3 cellular contexts compared by ENCODE assay signal in the genomic region with DNA sequence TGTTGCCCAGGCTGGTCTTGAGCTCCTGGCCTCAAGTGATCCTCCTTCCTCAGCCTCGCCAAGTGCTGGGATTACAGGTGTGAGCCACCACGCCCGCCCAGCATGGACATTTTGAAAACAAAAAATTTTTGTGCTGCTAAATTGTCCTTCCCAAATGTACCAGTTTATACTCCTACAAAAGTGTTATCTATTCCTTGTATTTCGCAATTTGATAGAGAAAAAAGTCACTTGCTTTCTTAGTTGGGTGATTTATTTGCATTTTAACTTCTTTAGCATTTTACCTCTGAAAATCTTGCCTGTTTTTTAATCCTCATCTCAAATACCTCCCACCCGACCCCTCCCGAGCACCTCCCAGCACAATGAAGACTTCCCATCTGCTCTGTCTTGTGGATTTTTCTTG.
TF ChIP-seq lines count a peak whose summit lies in the region.

No MANE protein-coding gene starts in this region.

TF ChIP-seq in Ishikawa, 13 proteins besides CTCF, POLR2A, EP300 and RAD21 (continued from another document):
- TF ChIP-seq ZBTB7A (IDR thresholded peaks at IDR 0.05; ENCODE audit: low read depth) (no peak), CEBPB (IDR thresholded peaks at IDR 0.05) (peak; percentile 14; the same call in 1 of the 2 replicates), YY1 (IDR thresholded peaks at IDR 0.05; ENCODE audit: low read depth) (no peak), TAF1 (IDR thresholded peaks at IDR 0.05; ENCODE audit: low read depth) (no peak), NFIC (IDR thresholded peaks at IDR 0.05) (no peak), FOXM1 (IDR thresholded peaks at IDR 0.05; ENCODE audit: borderline replicate concordance, low read depth) (no peak)

TF ChIP-seq in K562, 482 proteins besides CTCF, POLR2A, EP300 and RAD21 (continued from another document):
- TF ChIP-seq, protein P1, sequence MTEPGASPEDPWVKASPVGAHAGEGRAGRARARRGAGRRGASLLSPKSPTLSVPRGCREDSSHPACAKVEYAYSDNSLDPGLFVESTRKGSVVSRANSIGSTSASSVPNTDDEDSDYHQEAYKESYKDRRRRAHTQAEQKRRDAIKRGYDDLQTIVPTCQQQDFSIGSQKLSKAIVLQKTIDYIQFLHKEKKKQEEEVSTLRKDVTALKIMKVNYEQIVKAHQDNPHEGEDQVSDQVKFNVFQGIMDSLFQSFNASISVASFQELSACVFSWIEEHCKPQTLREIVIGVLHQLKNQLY (CRISPR knock-in tag; conservative IDR thresholded peaks at IDR 0.05): no peak
- TF ChIP-seq DACH1 (IDR thresholded peaks at IDR 0.05; ENCODE audit: partially characterized antibody): no peak
- TF ChIP-seq, protein P2, sequence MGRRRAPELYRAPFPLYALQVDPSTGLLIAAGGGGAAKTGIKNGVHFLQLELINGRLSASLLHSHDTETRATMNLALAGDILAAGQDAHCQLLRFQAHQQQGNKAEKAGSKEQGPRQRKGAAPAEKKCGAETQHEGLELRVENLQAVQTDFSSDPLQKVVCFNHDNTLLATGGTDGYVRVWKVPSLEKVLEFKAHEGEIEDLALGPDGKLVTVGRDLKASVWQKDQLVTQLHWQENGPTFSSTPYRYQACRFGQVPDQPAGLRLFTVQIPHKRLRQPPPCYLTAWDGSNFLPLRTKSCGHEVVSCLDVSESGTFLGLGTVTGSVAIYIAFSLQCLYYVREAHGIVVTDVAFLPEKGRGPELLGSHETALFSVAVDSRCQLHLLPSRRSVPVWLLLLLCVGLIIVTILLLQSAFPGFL (CRISPR knock-in tag; IDR thresholded peaks at IDR 0.05): no peak
- no peak for TF ChIP-seq CEBPG (CRISPR knock-in tag; IDR thresholded peaks at IDR 0.05)
- peak in 1 of 2 experiments; percentile 50; a peak in 2 of 4 replicates for TF ChIP-seq CEBPG (tag; conservative IDR thresholded peaks at IDR 0.05 in 1 of 2, IDR thresholded peaks at IDR 0.05 in 1 of 2)
- no peak for TF ChIP-seq ZNF175 (CRISPR knock-in tag; IDR thresholded peaks at IDR 0.05; ENCODE audit: low read depth)

TF ChIP-seq in liver, 16 proteins besides CTCF, POLR2A, EP300 and RAD21 (continued from another document):
- TF ChIP-seq, protein P3, sequence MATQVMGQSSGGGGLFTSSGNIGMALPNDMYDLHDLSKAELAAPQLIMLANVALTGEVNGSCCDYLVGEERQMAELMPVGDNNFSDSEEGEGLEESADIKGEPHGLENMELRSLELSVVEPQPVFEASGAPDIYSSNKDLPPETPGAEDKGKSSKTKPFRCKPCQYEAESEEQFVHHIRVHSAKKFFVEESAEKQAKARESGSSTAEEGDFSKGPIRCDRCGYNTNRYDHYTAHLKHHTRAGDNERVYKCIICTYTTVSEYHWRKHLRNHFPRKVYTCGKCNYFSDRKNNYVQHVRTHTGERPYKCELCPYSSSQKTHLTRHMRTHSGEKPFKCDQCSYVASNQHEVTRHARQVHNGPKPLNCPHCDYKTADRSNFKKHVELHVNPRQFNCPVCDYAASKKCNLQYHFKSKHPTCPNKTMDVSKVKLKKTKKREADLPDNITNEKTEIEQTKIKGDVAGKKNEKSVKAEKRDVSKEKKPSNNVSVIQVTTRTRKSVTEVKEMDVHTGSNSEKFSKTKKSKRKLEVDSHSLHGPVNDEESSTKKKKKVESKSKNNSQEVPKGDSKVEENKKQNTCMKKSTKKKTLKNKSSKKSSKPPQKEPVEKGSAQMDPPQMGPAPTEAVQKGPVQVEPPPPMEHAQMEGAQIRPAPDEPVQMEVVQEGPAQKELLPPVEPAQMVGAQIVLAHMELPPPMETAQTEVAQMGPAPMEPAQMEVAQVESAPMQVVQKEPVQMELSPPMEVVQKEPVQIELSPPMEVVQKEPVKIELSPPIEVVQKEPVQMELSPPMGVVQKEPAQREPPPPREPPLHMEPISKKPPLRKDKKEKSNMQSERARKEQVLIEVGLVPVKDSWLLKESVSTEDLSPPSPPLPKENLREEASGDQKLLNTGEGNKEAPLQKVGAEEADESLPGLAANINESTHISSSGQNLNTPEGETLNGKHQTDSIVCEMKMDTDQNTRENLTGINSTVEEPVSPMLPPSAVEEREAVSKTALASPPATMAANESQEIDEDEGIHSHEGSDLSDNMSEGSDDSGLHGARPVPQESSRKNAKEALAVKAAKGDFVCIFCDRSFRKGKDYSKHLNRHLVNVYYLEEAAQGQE (IDR thresholded peaks at IDR 0.05): no peak
- TF ChIP-seq EGR1 (IDR thresholded peaks at IDR 0.05; ENCODE audit: low read depth in 2 of 2): no peak
- TF ChIP-seq TAF1 (conservative IDR thresholded peaks at IDR 0.05): no peak
- TF ChIP-seq SP1 (IDR thresholded peaks at IDR 0.05): no peak
- TF ChIP-seq, protein P4, sequence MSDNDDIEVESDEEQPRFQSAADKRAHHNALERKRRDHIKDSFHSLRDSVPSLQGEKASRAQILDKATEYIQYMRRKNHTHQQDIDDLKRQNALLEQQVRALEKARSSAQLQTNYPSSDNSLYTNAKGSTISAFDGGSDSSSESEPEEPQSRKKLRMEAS (IDR thresholded peaks at IDR 0.05): no peak
- no peak for TF ChIP-seq JUND (IDR thresholded peaks at IDR 0.05)
- TF ChIP-seq HNF4A (conservative IDR thresholded peaks at IDR 0.05): no peak
- TF ChIP-seq GABPA (IDR thresholded peaks at IDR 0.05 in 1 of 2, conservative IDR thresholded peaks at IDR 0.05 in 1 of 2): no peak
- TF ChIP-seq, protein P5, sequence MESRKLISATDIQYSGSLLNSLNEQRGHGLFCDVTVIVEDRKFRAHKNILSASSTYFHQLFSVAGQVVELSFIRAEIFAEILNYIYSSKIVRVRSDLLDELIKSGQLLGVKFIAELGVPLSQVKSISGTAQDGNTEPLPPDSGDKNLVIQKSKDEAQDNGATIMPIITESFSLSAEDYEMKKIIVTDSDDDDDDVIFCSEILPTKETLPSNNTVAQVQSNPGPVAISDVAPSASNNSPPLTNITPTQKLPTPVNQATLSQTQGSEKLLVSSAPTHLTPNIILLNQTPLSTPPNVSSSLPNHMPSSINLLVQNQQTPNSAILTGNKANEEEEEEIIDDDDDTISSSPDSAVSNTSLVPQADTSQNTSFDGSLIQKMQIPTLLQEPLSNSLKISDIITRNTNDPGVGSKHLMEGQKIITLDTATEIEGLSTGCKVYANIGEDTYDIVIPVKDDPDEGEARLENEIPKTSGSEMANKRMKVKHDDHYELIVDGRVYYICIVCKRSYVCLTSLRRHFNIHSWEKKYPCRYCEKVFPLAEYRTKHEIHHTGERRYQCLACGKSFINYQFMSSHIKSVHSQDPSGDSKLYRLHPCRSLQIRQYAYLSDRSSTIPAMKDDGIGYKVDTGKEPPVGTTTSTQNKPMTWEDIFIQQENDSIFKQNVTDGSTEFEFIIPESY (IDR thresholded peaks at IDR 0.05): no peak
- no peak for TF ChIP-seq FOXA2 (IDR thresholded peaks at IDR 0.05)
